Comparison of ENCODE assay signal across 16 cellular contexts in the genomic region with DNA sequence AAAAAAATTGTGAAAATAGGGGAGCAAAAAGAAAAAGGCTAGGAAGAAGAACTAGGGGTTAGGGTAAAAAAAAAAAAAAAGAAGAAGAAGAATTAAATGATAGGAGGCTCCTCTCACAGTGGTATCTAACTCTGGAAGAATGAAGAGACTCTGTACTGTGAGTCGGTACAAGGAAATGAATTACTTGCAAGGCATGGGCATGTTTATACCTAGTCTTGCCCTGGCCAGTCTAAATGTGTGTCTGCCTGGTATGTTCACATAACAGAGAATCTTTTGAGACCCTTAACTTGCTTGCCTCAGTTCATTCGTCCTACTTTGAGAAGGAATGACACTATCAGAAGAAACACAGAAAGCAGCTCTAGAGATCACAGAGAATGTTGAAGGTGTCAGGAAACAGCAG.
DNase-seq lines count a peak whose midpoint lies in the region; ATAC-seq and TF ChIP-seq lines count a peak whose summit lies in the region.
"Had no signal": no experiment of that assay in that cellular context is flagged by ENCODE, and none has a peak within 500 bp of the region (broad histone marks: within the 10 kb centered on the region; RNA-seq: fewer than 3 reads in every experiment).

No MANE protein-coding gene starts in this region.

- H3K27ac ChIP-seq in IMR-90 (ENCODE audit: insufficient read depth, low read length) (peak overlapping the region; percentile 32), MM.1S (ENCODE audit: low read length) (no peak overlapping the region)
- no peak overlapping the region for H3K27ac ChIP-seq in CD4-positive, alpha-beta memory T cell (ENCODE audit: low read depth, low read length)

- peak overlapping the region; percentile 77 for H2BK20ac ChIP-seq in IMR-90 (ENCODE audit: low read depth, low read length)

- peak overlapping the region; percentile 81; the same call in 1 of the 3 replicates for H2BK15ac ChIP-seq in IMR-90 (ENCODE audit: low read depth, low read length)

- intact Hi-C loops in Caco-2 (cut with micrococcal nuclease; ENCODE audit: unreplicated experiment) (loop anchor here (10.0 kb wide), 1 partner anchor 69 kb away; no protein-coding TSS in a partner anchor), IMR-90 (cut with micrococcal nuclease) (no loop called here)
- intact Hi-C loops in CD4-positive, alpha-beta memory T cell (cut with micrococcal nuclease), result no loop called here

- TF ChIP-seq CTCF in Caco-2 (IDR thresholded peaks at IDR 0.05; ENCODE audit: insufficient read depth in 1 of 2, low read depth in 1 of 2, low read length in 1 of 2, severe bottlenecking in 1 of 2, unreplicated experiment in 1 of 2), result no peak
- no peak for TF ChIP-seq CTCF in IMR-90 (conservative IDR thresholded peaks at IDR 0.05; ENCODE audit: low read depth, low read length)
- no peak for TF ChIP-seq CTCF in epithelial cell of esophagus (IDR thresholded peaks at IDR 0.05; ENCODE audit: insufficient read depth, low read depth, low read length, missing control alignments)
- TF ChIP-seq CTCF in mesothelial cell of epicardium (IDR thresholded peaks at IDR 0.05; ENCODE audit: unreplicated experiment), result no peak
- no peak for TF ChIP-seq CTCF in MM.1S (IDR thresholded peaks at IDR 0.05; ENCODE audit: low read length)

- CTCF ChIA-PET in Caco-2 (lab: Charles Lee), result no interaction called here
- CTCF ChIA-PET in IMR-90 (lab: Yijun Ruan, JAX), result no interaction called here
- CTCF ChIA-PET in CD4-positive, alpha-beta memory T cell (lab: Charles Lee; ENCODE audit: partially characterized antibody), result no interaction called here

- H3K9me3 Mint-ChIP-seq in Caco-2 (ENCODE audit: unreplicated experiment), result no peaks in the 10 kb centered on the region
- no peaks in the 10 kb centered on the region for H3K9me3 Mint-ChIP-seq in mesothelial cell of epicardium
- H3K9me3 Mint-ChIP-seq in CD4-positive, alpha-beta memory T cell, result no peaks in the 10 kb centered on the region
- H3K9me3 Mint-ChIP-seq: CD8-positive, alpha-beta T cell had no signal

- peak overlapping the region; percentile 56 for H2BK120ac ChIP-seq in IMR-90 (ENCODE audit: low read depth, low read length)

- in situ Hi-C loops in IMR-90 (cut with MboI; ENCODE audit: low sequenced_read_pairs), result no loop called here

- no peaks in the 10 kb centered on the region for H3F3A ChIP-seq in MM.1S (ENCODE audit: insufficient read depth, low read length)

- H3K9me1 ChIP-seq in IMR-90 (ENCODE audit: insufficient read depth, low read length), result peaks cover 7% of the 10 kb centered on the region; the same call in 1 of the 2 replicates

- H4K8ac ChIP-seq in IMR-90 (ENCODE audit: low read depth in 2 of 2, low read length in 2 of 2), result peak overlapping the region; percentile 28 to 93; a peak in 3 of 4 replicates

- H3K4me2 ChIP-seq in IMR-90 (ENCODE audit: low read depth, low read length) (peak overlapping the region; percentile 25; the same call in 1 of the 2 replicates), MM.1S (ENCODE audit: low read depth, low read length) (no peak overlapping the region)

- POLR2A ChIA-PET in Caco-2 (lab: Charles Lee), result no interaction called here
- POLR2A ChIA-PET in IMR-90 (lab: Charles Lee; ENCODE audit: unreplicated experiment), result interaction anchor here (0.6 kb wide), 1 partner anchor 58 kb away, joined by 3 read pairs; no protein-coding TSS in a partner anchor
- POLR2A ChIA-PET in CD4-positive, alpha-beta memory T cell (lab: Charles Lee; ENCODE audit: partially characterized antibody), result interaction anchor here (0.6 kb wide), 1 partner anchor 461 kb away, joined by 4 read pairs; no protein-coding TSS in a partner anchor

- H3K4me3 ChIP-seq in Caco-2 (ENCODE audit: low read depth, low read length), result no peak overlapping the region
- no peak overlapping the region for H3K4me3 ChIP-seq in IMR-90 (ENCODE audit: insufficient read depth, low read depth, low read length)
- no peak overlapping the region for H3K4me3 ChIP-seq in epithelial cell of esophagus (ENCODE audit: low read length)
- no peak overlapping the region for H3K4me3 ChIP-seq in CD4-positive, alpha-beta memory T cell (ENCODE audit: low read length in 2 of 2)
- no peak overlapping the region for H3K4me3 ChIP-seq in MM.1S (ENCODE audit: low read length)

- peaks cover 48% of the 10 kb centered on the region for H3K4me1 Mint-ChIP-seq in Caco-2 (ENCODE audit: low read depth, unreplicated experiment)
- H3K4me1 Mint-ChIP-seq in mesothelial cell of epicardium, result peaks cover 36% of the 10 kb centered on the region
- no peaks in the 10 kb centered on the region for H3K4me1 Mint-ChIP-seq in CD4-positive, alpha-beta memory T cell

- peaks cover 58% of the 10 kb centered on the region for H3K36me3 Mint-ChIP-seq in Caco-2 (ENCODE audit: insufficient read depth, unreplicated experiment)
- peaks cover 11% of the 10 kb centered on the region for H3K36me3 Mint-ChIP-seq in mesothelial cell of epicardium
- H3K36me3 Mint-ChIP-seq in CD4-positive, alpha-beta memory T cell, result peaks cover 0 to 6% of the 10 kb centered on the region in 2 donors

- H3K56ac ChIP-seq in IMR-90 (ENCODE audit: extremely low read depth, insufficient read depth, low read length), result peak overlapping the region; percentile 35; the same call in 1 of the 2 replicates

- H3K9ac ChIP-seq in IMR-90 (ENCODE audit: low read depth, low read length) (peak overlapping the region; percentile 55; the same call in 1 of the 2 replicates), MM.1S (ENCODE audit: low read length) (no peak overlapping the region)

- H3K4me1 ChIP-seq in Caco-2 (peaks cover 41% of the 10 kb centered on the region), IMR-90 (ENCODE audit: control insufficient read depth, insufficient read depth, low read length) (peaks cover 12% of the 10 kb centered on the region; the same call in 1 of the 2 replicates), MM.1S (ENCODE audit: low read length) (no peaks in the 10 kb centered on the region)
- no peaks in the 10 kb centered on the region for H3K4me1 ChIP-seq in CD4-positive, alpha-beta memory T cell (ENCODE audit: insufficient read depth, low read length)
- H3K4me1 ChIP-seq: BE2C had no signal

- H2AK5ac ChIP-seq in IMR-90 (ENCODE audit: low read depth, low read length), result peak overlapping the region; percentile 74

- H4K5ac ChIP-seq in IMR-90 (ENCODE audit: low read depth, low read length), result peak overlapping the region; percentile 50; the same call in 1 of the 2 replicates

- peak overlapping the region; percentile 66 for H3K23ac ChIP-seq in IMR-90 (ENCODE audit: low read depth, low read length)

- no peak overlapping the region for H3K4me3 Mint-ChIP-seq in Caco-2 (ENCODE audit: unreplicated experiment)
- no peak overlapping the region for H3K4me3 Mint-ChIP-seq in mesothelial cell of epicardium
- no peak overlapping the region for H3K4me3 Mint-ChIP-seq in CD4-positive, alpha-beta memory T cell
- H3K4me3 Mint-ChIP-seq: CD8-positive, alpha-beta T cell had no signal

- no peaks in the 10 kb centered on the region for H3K36me3 ChIP-seq in Caco-2 (ENCODE audit: control insufficient read depth, insufficient read depth, low read length)
- no peaks in the 10 kb centered on the region for H3K36me3 ChIP-seq in IMR-90 (ENCODE audit: control insufficient read depth, insufficient read depth, low read length)
- H3K36me3 ChIP-seq in CD4-positive, alpha-beta memory T cell (ENCODE audit: insufficient read depth, low read length), result no peaks in the 10 kb centered on the region
- no peaks in the 10 kb centered on the region for H3K36me3 ChIP-seq in MM.1S (replicated peaks; ENCODE audit: insufficient read depth, low read length)
- H3K36me3 ChIP-seq: BE2C had no signal

- H2AFZ ChIP-seq in IMR-90 (replicated peaks; ENCODE audit: low read length, poor library complexity), result no peak overlapping the region
- H2AFZ ChIP-seq in MM.1S (ENCODE audit: low read length), result no peak overlapping the region

- H2BK5ac ChIP-seq in IMR-90 (ENCODE audit: low read depth, low read length, poor library complexity, severe bottlenecking), result peak overlapping the region; percentile 99

- no TSS peak for BruUV-seq in Caco-2 (replicated peaks; lab: Mats Ljungman, UMichigan)
- no TSS peak for BruUV-seq in IMR-90 (replicated peaks; lab: Mats Ljungman, UMichigan)

- H3K9me2 ChIP-seq in MM.1S (replicated peaks; ENCODE audit: insufficient read depth, low read length), result no peaks in the 10 kb centered on the region

- peaks cover 0 to 3% of the 10 kb centered on the region in 2 experiments; a peak in 2 of 4 replicates for H3K79me1 ChIP-seq in IMR-90 (ENCODE audit: low read depth in 1 of 2, low read length in 2 of 2)

- no peaks in the 10 kb centered on the region for H3K27me3 ChIP-seq in Caco-2 (replicated peaks; ENCODE audit: control insufficient read depth, insufficient read depth, low read length)
- H3K27me3 ChIP-seq in IMR-90 (ENCODE audit: control insufficient read depth, insufficient read depth, low read length), result no peaks in the 10 kb centered on the region
- no peaks in the 10 kb centered on the region for H3K27me3 ChIP-seq in CD4-positive, alpha-beta memory T cell (ENCODE audit: insufficient read depth, low read length)
- H3K27me3 ChIP-seq in MM.1S (replicated peaks; ENCODE audit: insufficient read depth, low read length), result no peaks in the 10 kb centered on the region
- H3K27me3 ChIP-seq: BE2C had no signal

- no peaks in the 10 kb centered on the region for H3K79me2 ChIP-seq in MM.1S (ENCODE audit: low read length)

- no peak for TF ChIP-seq POLR2A in IMR-90 (IDR thresholded peaks at IDR 0.05; ENCODE audit: low read depth, low read length)

- DNase-seq in Caco-2 (no peak), IMR-90 (peak; percentile 34), epithelial cell of esophagus (ENCODE audit: low read depth) (peak; percentile 62), mesothelial cell of epicardium (ENCODE audit: low spot score in 2 of 2, unreplicated experiment in 2 of 2) (no peak), MM.1S (no peak)
- no peak for DNase-seq in CD4-positive, alpha-beta memory T cell
- DNase-seq: BE2C; CD8-positive, alpha-beta T cell; Karpas-422; NCI-H1417; NCI-H2029; NCI-H2171 treated with DMSO at 0.1 percent for 48 hours; NCI-H510A; SIG-M5 had no signal

- H3K27ac Mint-ChIP-seq in Caco-2 (ENCODE audit: unreplicated experiment) (peak overlapping the region; percentile 9), mesothelial cell of epicardium (peak overlapping the region; percentile 81)
- H3K27ac Mint-ChIP-seq in CD4-positive, alpha-beta memory T cell, result peak overlapping the region in 1 of 7 donors; percentile 43
- H3K27ac Mint-ChIP-seq: CD8-positive, alpha-beta T cell had no signal

- H2AK9ac ChIP-seq in IMR-90 (replicated peaks; ENCODE audit: low read depth, low read length, poor library complexity), result no peak overlapping the region

- peak overlapping the region; percentile 82; the same call in 1 of the 2 replicates for H3K18ac ChIP-seq in IMR-90 (ENCODE audit: low read depth, low read length)

- WGBS in IMR-90 (ENCODE audit: extremely low coverage in 2 of 2, insufficient read length in 1 of 2), 2 experiments, result no CpG with 5 or more reads among the region's 2 CpGs

- peak; percentile 73 for ATAC-seq in IMR-90 (ENCODE audit: low read depth)
- no peak for ATAC-seq in GM21526 (IDR thresholded peaks at IDR 0.05; ENCODE audit: low FRiP score, unreplicated experiment)
- ATAC-seq: CD8-positive, alpha-beta T cell; HepG2 had no signal

- H4K20me1 ChIP-seq in IMR-90 (ENCODE audit: insufficient read depth, low read length), result no peaks in the 10 kb centered on the region
- no peaks in the 10 kb centered on the region for H4K20me1 ChIP-seq in MM.1S (ENCODE audit: insufficient read depth, low read length)

- TF ChIP-seq RAD21 in IMR-90 (IDR thresholded peaks at IDR 0.05; ENCODE audit: low read length), result no peak

- dilution Hi-C loops in IMR-90 (cut with HindIII; ENCODE audit: low sequenced_read_pairs, unreplicated experiment), result no loop called here

- H4K91ac ChIP-seq in IMR-90 (ENCODE audit: insufficient read depth, low read depth, low read length), result peak overlapping the region; percentile 78; the same call in 1 of the 2 replicates

- H3K9me3 ChIP-seq in Caco-2 (no peaks in the 10 kb centered on the region), IMR-90 (ENCODE audit: control insufficient read depth, insufficient read depth, low read length) (no peaks in the 10 kb centered on the region), MM.1S (replicated peaks; ENCODE audit: insufficient read depth, low read length) (no peaks in the 10 kb centered on the region)
- no peaks in the 10 kb centered on the region for H3K9me3 ChIP-seq in CD4-positive, alpha-beta memory T cell (ENCODE audit: control insufficient read depth in 1 of 2, low read length in 2 of 2)
- H3K9me3 ChIP-seq: BE2C had no signal

- H3K27me3 Mint-ChIP-seq in Caco-2 (ENCODE audit: insufficient read depth, unreplicated experiment) (no peaks in the 10 kb centered on the region), mesothelial cell of epicardium (ENCODE audit: low read depth) (no peaks in the 10 kb centered on the region)
- H3K27me3 Mint-ChIP-seq in CD4-positive, alpha-beta memory T cell, result no peaks in the 10 kb centered on the region

- peak overlapping the region; percentile 52; the same call in 1 of the 2 replicates for H3K4ac ChIP-seq in IMR-90 (ENCODE audit: low read depth, low read length)

- H3K14ac ChIP-seq in IMR-90 (replicated peaks; ENCODE audit: low read depth, low read length), result peak overlapping the region; percentile 76

Comparison
In these comparisons a context has a peak if more than half of its experiments do, and no peak if none do; other contexts are left out.
1. DNase-seq: peak in IMR-90 (single experiment) and epithelial cell of esophagus (single experiment); none in Caco-2 (0 of 2), mesothelial cell of epicardium (0 of 2), CD4-positive, alpha-beta memory T cell (0 of 5) and MM.1S (single experiment).